ENCODE assay signal across 9 cellular contexts in the genomic region with DNA sequence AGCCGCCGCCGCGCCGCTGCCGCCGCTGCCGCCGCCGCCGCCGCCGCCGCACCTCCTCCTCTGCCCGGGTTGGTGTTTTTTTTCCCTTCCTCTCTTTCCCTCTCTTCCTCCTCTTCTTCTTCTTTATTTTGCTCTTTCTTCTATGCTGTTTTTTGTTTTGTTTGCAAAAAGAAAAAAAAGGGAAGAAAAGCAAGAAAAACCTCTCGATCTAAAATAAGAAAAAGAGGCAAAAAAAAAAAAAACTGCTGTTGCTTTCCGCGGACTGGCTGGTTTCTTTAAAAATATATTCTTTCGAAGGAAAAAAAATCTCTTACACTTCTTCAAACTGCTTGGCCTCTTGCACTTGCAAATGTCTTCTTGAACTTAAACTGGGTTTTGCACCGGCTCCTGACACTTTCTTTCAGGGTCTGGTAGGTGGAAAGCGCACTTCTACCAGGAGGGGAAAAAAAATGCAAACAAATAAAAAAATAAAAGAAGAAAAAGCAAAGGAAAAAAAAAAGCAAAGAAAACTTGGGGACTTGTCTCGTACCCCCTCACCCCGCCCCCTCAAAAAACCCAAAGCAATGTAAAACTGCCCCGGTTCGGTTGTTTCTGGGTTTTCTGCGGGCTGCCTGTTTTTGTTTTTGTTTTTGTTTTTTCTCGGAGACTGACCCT. TPM values are rescaled to one million over a fixed set of nuclear protein-coding genes. Genes with fewer than 3 reads are reported as not detected.
DNase-seq lines count a peak whose midpoint lies in the region; ATAC-seq and TF ChIP-seq lines count a peak whose summit lies in the region.
"Had no signal": no experiment of that assay in that cellular context is flagged by ENCODE, and none has a peak within 500 bp of the region (broad histone marks: within the 10 kb centered on the region; RNA-seq: fewer than 3 reads in every experiment).

No MANE protein-coding gene starts in this region.

- H3K4me1 Mint-ChIP-seq in CD4-positive, alpha-beta T cell (ENCODE audit: low read depth), result peaks cover 49% of the 10 kb centered on the region
- H3K4me1 Mint-ChIP-seq in neural crest cell, result peaks cover 35% of the 10 kb centered on the region

- no peak for DNase-seq in CD4-positive, alpha-beta T cell
- DNase-seq in LNCaP clone FGC (ENCODE audit: low read depth) (no peak), neural crest cell (ENCODE audit: low read depth, low spot score) (no peak), C1 segment of cervical spinal cord (lab: John Stamatoyannopoulos, UW) (no peak), medulla oblongata (ENCODE audit: extremely low spot score) (no peak), KG1 (lab: John Stamatoyannopoulos, UW) (no peak)
- no peak for DNase-seq in effector memory CD4-positive, alpha-beta T cell
- DNase-seq in effector CD8-positive, alpha-beta T cell (lab: John Stamatoyannopoulos, UW), result no peak
- DNase-seq: SHP77 had no signal

- no peaks in the 10 kb centered on the region for H3K9me3 ChIP-seq in CD4-positive, alpha-beta T cell (ENCODE audit: control insufficient read depth, low read length)
- no peaks in the 10 kb centered on the region for H3K9me3 ChIP-seq in effector memory CD4-positive, alpha-beta T cell (ENCODE audit: control insufficient read depth, low read length)

- H3K27ac ChIP-seq in CD4-positive, alpha-beta T cell (ENCODE audit: low read depth, low read length), result peak overlapping the region; percentile 75
- peak overlapping the region; percentile 97 for H3K27ac ChIP-seq in effector memory CD4-positive, alpha-beta T cell (ENCODE audit: insufficient read depth, low read length, poor library complexity, severe bottlenecking)

- no peaks in the 10 kb centered on the region for H3K27me3 ChIP-seq in CD4-positive, alpha-beta T cell (ENCODE audit: control insufficient read depth, insufficient read depth, low read length)
- H3K27me3 ChIP-seq in effector memory CD4-positive, alpha-beta T cell (replicated peaks; ENCODE audit: control insufficient read depth, insufficient read depth, low read length, poor library complexity, severe bottlenecking), result no peaks in the 10 kb centered on the region

- no peak for TF ChIP-seq CTCF in CD4-positive, alpha-beta T cell (IDR thresholded peaks at IDR 0.05)
- TF ChIP-seq CTCF in LNCaP clone FGC (IDR thresholded peaks at IDR 0.05; ENCODE audit: control insufficient read depth, extremely low read depth, insufficient read depth) (no peak), neural crest cell (conservative IDR thresholded peaks at IDR 0.05) (no peak)

- CTCF ChIA-PET in CD4-positive, alpha-beta T cell (lab: Charles Lee), result interaction anchor here (0.6 to 1.9 kb wide), 23 partner anchors 9 to 1559 kb away, joined by 3 to 8 read pairs (median 4); no protein-coding TSS in a partner anchor

- H3K4me3 Mint-ChIP-seq in CD4-positive, alpha-beta T cell, result peak overlapping the region; percentile 100
- H3K4me3 Mint-ChIP-seq in neural crest cell, result peak overlapping the region; percentile 86

- POLR2A ChIA-PET in CD4-positive, alpha-beta T cell (lab: Charles Lee), result interaction anchor here (1.0 to 64.5 kb wide), 24 partner anchors 10 to 1669 kb away, joined by 3 to 4389 read pairs (median 6); a partner anchor contains a TSS

- H3K9me3 Mint-ChIP-seq in CD4-positive, alpha-beta T cell, result no peaks in the 10 kb centered on the region
- H3K9me3 Mint-ChIP-seq in neural crest cell, result no peaks in the 10 kb centered on the region

- H3K4me3 ChIP-seq in LNCaP clone FGC (ENCODE audit: low read depth, low read length), result peak overlapping the region; percentile 56
- peak overlapping the region; percentile 86 for H3K4me3 ChIP-seq in effector memory CD4-positive, alpha-beta T cell (ENCODE audit: insufficient read depth, low read depth, low read length, poor library complexity, severe bottlenecking)

- ATAC-seq in CD4-positive, alpha-beta T cell (ENCODE audit: poor library complexity), result peak; percentile 0

- H3K36me3 ChIP-seq in effector memory CD4-positive, alpha-beta T cell (ENCODE audit: control insufficient read depth, insufficient read depth, low read length), result no peaks in the 10 kb centered on the region

- H3K27me3 Mint-ChIP-seq in CD4-positive, alpha-beta T cell, result peaks cover 5% of the 10 kb centered on the region
- H3K27me3 Mint-ChIP-seq in neural crest cell (ENCODE audit: low read depth), result peaks cover 88% of the 10 kb centered on the region

- H3K36me3 Mint-ChIP-seq in CD4-positive, alpha-beta T cell (ENCODE audit: low read depth), result peaks cover 54% of the 10 kb centered on the region
- H3K36me3 Mint-ChIP-seq in neural crest cell (ENCODE audit: low read depth), result no peaks in the 10 kb centered on the region

- H3K4me1 ChIP-seq in effector memory CD4-positive, alpha-beta T cell (ENCODE audit: control insufficient read depth, insufficient read depth, low read length, poor library complexity, severe bottlenecking), result peaks cover 28% of the 10 kb centered on the region

- intact Hi-C loops in CD4-positive, alpha-beta T cell (cut with DNase I, micrococcal nuclease), result loop anchor here (5.0 to 10.0 kb wide), 6 partner anchors 829 to 1974 kb away; no protein-coding TSS in a partner anchor

- peak overlapping the region; percentile 99 for H3K27ac Mint-ChIP-seq in CD4-positive, alpha-beta T cell
- no peak overlapping the region for H3K27ac Mint-ChIP-seq in neural crest cell (ENCODE audit: unreplicated experiment)

RNA-seq across cellular contexts. Expression of a gene that starts 0.6 kb away (rescaled TPM):
- total RNA-seq in CD4-positive, alpha-beta T cell, result 100 to 1,000 TPM; 244 to 254 TPM
- 0.28 and 0.32 TPM in 2 replicates for total RNA-seq in neural crest cell

Comparison
In these comparisons a context has a peak if more than half of its experiments do, and no peak if none do; other contexts are left out.
1. RNA of a gene that starts 0.6 kb away (total RNA-seq): 244 to 254 TPM in CD4-positive, alpha-beta T cell; 0.28 to 0.32 TPM in neural crest cell; every median in the first group is over 100 times any median in the second.